Comparison of ENCODE assay signal across 9 cellular contexts in the genomic region with DNA sequence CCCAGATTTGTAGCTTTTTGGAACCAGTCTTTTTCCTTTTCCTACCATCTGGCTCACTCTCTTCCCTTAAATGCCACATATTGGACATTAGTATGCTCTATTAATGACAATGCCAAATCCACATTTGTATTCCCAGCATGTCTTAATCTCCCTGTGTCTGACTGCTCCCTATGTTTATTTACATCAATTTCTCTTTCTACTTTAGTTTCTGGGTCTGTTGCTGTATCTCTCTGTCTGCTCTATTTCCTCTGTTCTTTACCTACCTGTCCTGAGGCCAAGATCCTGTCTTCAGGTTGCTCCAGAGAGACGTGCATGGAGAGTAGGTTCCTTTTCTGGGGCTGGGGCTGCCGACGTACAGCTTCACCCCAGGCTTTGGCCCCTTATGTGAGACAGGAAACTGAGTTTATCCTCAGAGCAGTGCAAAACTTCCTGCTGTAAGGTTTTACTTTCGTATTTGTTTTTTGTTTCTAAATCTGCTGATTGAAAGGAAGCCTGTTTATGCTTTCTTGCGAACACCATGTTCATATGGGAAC. TPM values are rescaled to one million over a fixed set of nuclear protein-coding genes. Genes with fewer than 3 reads are reported as not detected.
DNase-seq lines count a peak whose midpoint lies in the region; ATAC-seq and TF ChIP-seq lines count a peak whose summit lies in the region.
"Had no signal": no experiment of that assay in that cellular context is flagged by ENCODE, and none has a peak within 500 bp of the region (broad histone marks: within the 10 kb centered on the region; RNA-seq: fewer than 3 reads in every experiment).

No MANE protein-coding gene starts in this region.

- TF ChIP-seq CTCF in DOHH2 (IDR thresholded peaks at IDR 0.05; ENCODE audit: low read depth, low read length, poor library complexity, severe bottlenecking) (no peak), GM20000 (IDR thresholded peaks at IDR 0.05; ENCODE audit: extremely low read depth, missing control alignments) (no peak), natural killer cell (IDR thresholded peaks at IDR 0.05) (no peak), progenitor cell of endocrine pancreas (IDR thresholded peaks at IDR 0.05; ENCODE audit: unreplicated experiment) (no peak)

- H3K9me3 Mint-ChIP-seq in natural killer cell (no peaks in the 10 kb centered on the region), progenitor cell of endocrine pancreas (ENCODE audit: low read depth) (peaks cover 3% of the 10 kb centered on the region)
- H3K9me3 Mint-ChIP-seq: brain had no signal

- peak overlapping the region; percentile 67 for H3K4me2 ChIP-seq in DOHH2 (ENCODE audit: low read length)

- no peaks in the 10 kb centered on the region for H4K20me1 ChIP-seq in DOHH2 (ENCODE audit: control insufficient read depth, insufficient read depth, low read depth, low read length)

- H3K9me2 ChIP-seq in DOHH2 (replicated peaks; ENCODE audit: control insufficient read depth, low read length) = no peaks in the 10 kb centered on the region

- peaks cover 0 to under 1% of the 10 kb centered on the region in 2 donors for H3K4me1 Mint-ChIP-seq in natural killer cell
- H3K4me1 Mint-ChIP-seq in progenitor cell of endocrine pancreas (ENCODE audit: low read depth) = no peaks in the 10 kb centered on the region
- H3K4me1 Mint-ChIP-seq: brain had no signal

- H3K27ac Mint-ChIP-seq in natural killer cell = no peak overlapping the region
- H3K27ac Mint-ChIP-seq in progenitor cell of endocrine pancreas = no peak overlapping the region
- H3K27ac Mint-ChIP-seq: brain had no signal

- 0 out of 2 replicates have a peak overlapping the region, but pooled peaks have one; percentile 2 for H3K27ac ChIP-seq in DOHH2 (ENCODE audit: low read depth, low read length)

- intact Hi-C loops in natural killer cell (cut with micrococcal nuclease) = loop anchor here (10.0 kb wide), 1 partner anchor 141 kb away; the partner anchor contains the start of genes ILK and RRP8

- no peaks in the 10 kb centered on the region for H3K79me2 ChIP-seq in DOHH2 (ENCODE audit: control insufficient read depth, low read length)

- H3K36me3 Mint-ChIP-seq in natural killer cell = no peaks in the 10 kb centered on the region
- no peaks in the 10 kb centered on the region for H3K36me3 Mint-ChIP-seq in progenitor cell of endocrine pancreas (ENCODE audit: insufficient read depth)
- H3K36me3 Mint-ChIP-seq: brain had no signal

- H3K4me1 ChIP-seq in DOHH2 (ENCODE audit: control insufficient read depth, low read length) = peaks cover 50% of the 10 kb centered on the region

- H3K27me3 ChIP-seq in DOHH2 (ENCODE audit: control insufficient read depth, low read length) = no peaks in the 10 kb centered on the region

- no peaks in the 10 kb centered on the region for H3K9me3 ChIP-seq in DOHH2 (ENCODE audit: control insufficient read depth, insufficient read depth, low read length)

- no peaks in the 10 kb centered on the region for H3F3A ChIP-seq in DOHH2 (ENCODE audit: control insufficient read depth, insufficient read depth)

- peak; percentile 88 for ATAC-seq in HG03575 (IDR thresholded peaks at IDR 0.05; ENCODE audit: extremely low read depth, insufficient number of reproducible peaks, low FRiP score, unreplicated experiment)
- ATAC-seq in natural killer cell = peak; percentile 87 to 91 (median 88)

- peak overlapping the region; percentile 50 for H3K4me3 ChIP-seq in DOHH2 (ENCODE audit: low read length)

- H3K36me3 ChIP-seq in DOHH2 (ENCODE audit: control insufficient read depth, low read length) = no peaks in the 10 kb centered on the region

- H3K4me3 Mint-ChIP-seq in natural killer cell (no peak overlapping the region), progenitor cell of endocrine pancreas (ENCODE audit: low read depth) (no peak overlapping the region)
- H3K4me3 Mint-ChIP-seq: brain had no signal

- H3K27me3 Mint-ChIP-seq in natural killer cell (ENCODE audit: low read depth in 2 of 2) (no peaks in the 10 kb centered on the region), progenitor cell of endocrine pancreas (peaks cover 3% of the 10 kb centered on the region)
- H3K27me3 Mint-ChIP-seq: brain had no signal

- DNase-seq in GM20000 (ENCODE audit: low spot score) (peak; percentile 44), natural killer cell (peak; percentile 38), progenitor cell of endocrine pancreas (ENCODE audit: low spot score, unreplicated experiment) (no peak), NCI-H2029 (lab: John Stamatoyannopoulos, UW) (no peak), mesenteric fat pad (ENCODE audit: low spot score) (no peak)
- DNase-seq in activated naive CD4-positive, alpha-beta T cell treated with Interleukin-2 at 50 U/mL for 16 hours = peak; percentile 42

RNA-seq across cellular contexts. Expression of gene OR2AG2, which starts 25.6 kb away (rescaled TPM):
- total RNA-seq in natural killer cell (not detected), progenitor cell of endocrine pancreas (0.48 and 1.0 TPM in 2 replicates), mesenteric fat pad (0.06 TPM)

RNA-seq across cellular contexts. Expression of gene OR2AG1, which starts 36.7 kb away (rescaled TPM):
- not detected for total RNA-seq in natural killer cell
- total RNA-seq in progenitor cell of endocrine pancreas = not detected in 2 replicates
- not detected for total RNA-seq in mesenteric fat pad

RNA-seq across cellular contexts. Expression of gene OR6A2, which starts 53.3 kb away (rescaled TPM):
- not detected for total RNA-seq in natural killer cell
- total RNA-seq in progenitor cell of endocrine pancreas = 0.13 and 0.24 TPM in 2 replicates
- 0.35 TPM for total RNA-seq in mesenteric fat pad

Comparison
In these comparisons a context has a peak if more than half of its experiments do, and no peak if none do; other contexts are left out.
1. DNase-seq: peak in GM20000 (single experiment), activated naive CD4-positive, alpha-beta T cell treated with Interleukin-2 at 50 U/mL for 16 hours (single experiment) and natural killer cell (single experiment); none in progenitor cell of endocrine pancreas (single experiment), NCI-H2029 (single experiment) and mesenteric fat pad (single experiment).